8 cellular contexts compared by ENCODE assay signal in the genomic region with DNA sequence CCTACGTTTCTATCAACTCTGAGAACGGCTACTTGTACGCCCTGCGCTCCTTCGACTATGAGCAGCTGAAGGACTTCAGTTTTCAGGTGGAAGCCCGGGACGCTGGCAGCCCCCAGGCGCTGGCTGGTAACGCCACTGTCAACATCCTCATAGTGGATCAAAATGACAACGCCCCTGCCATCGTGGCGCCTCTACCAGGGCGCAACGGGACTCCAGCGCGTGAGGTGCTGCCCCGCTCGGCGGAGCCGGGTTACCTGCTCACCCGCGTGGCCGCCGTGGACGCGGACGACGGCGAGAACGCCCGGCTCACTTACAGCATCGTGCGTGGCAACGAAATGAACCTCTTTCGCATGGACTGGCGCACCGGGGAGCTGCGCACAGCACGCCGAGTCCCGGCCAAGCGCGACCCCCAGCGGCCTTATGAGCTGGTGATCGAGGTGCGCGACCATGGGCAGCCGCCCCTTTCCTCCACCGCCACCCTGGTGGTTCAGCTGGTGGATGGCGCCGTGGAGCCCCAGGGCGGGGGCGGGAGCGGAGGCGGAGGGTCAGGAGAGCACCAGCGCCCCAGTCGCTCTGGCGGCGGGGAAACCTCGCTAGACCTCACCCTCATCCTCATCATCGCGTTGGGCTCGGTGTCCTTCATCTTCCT. TPM values are rescaled to one million over a fixed set of nuclear protein-coding genes. Genes with fewer than 3 reads are reported as not detected.
DNase-seq lines count a peak whose midpoint lies in the region; ATAC-seq, FAIRE-seq and TF ChIP-seq lines count a peak whose summit lies in the region.

No MANE protein-coding gene starts in this region.

- H3K9me3 ChIP-seq in endodermal cell (ENCODE audit: control insufficient read depth, low read length) (no peaks in the 10 kb centered on the region), neural progenitor cell (ENCODE audit: low read depth) (no peaks in the 10 kb centered on the region), small intestine (ENCODE audit: control insufficient read depth, low read depth) (no peaks in the 10 kb centered on the region)

- peak overlapping the region; percentile 83 for H3K4me2 ChIP-seq in neural progenitor cell

- H3K9me3 Mint-ChIP-seq in HFFc6 (no peaks in the 10 kb centered on the region), endodermal cell (no peaks in the 10 kb centered on the region), neural progenitor cell (no peaks in the 10 kb centered on the region)

- H3K27ac ChIP-seq in endodermal cell (ENCODE audit: low read depth, low read length) (no peak overlapping the region), neural progenitor cell (no peak overlapping the region), small intestine (ENCODE audit: low read depth in 1 of 2, low read length in 1 of 2) (no peak overlapping the region)

- ATAC-seq in GM18873 (IDR thresholded peaks at IDR 0.05; ENCODE audit: low FRiP score, unreplicated experiment) = no peak
- ATAC-seq in GM18520 (IDR thresholded peaks at IDR 0.05; ENCODE audit: unreplicated experiment) = no peak

- H3K9ac ChIP-seq in endodermal cell (ENCODE audit: extremely low read depth, low read length, poor library complexity, severe bottlenecking) (peak overlapping the region; percentile 73), neural progenitor cell (no peak overlapping the region)

- peaks cover 7% of the 10 kb centered on the region for H4K20me1 ChIP-seq in neural progenitor cell (ENCODE audit: low read depth)

- H3F3A ChIP-seq in neural progenitor cell (ENCODE audit: low read depth) = peaks cover 24% of the 10 kb centered on the region

- peak overlapping the region; percentile 95 for H3K4me3 Mint-ChIP-seq in HFFc6
- peak overlapping the region; percentile 97 for H3K4me3 Mint-ChIP-seq in endodermal cell
- H3K4me3 Mint-ChIP-seq in neural progenitor cell = peak overlapping the region; percentile 93

- peaks cover 54% of the 10 kb centered on the region for H3K4me1 Mint-ChIP-seq in HFFc6 (ENCODE audit: low read depth)
- H3K4me1 Mint-ChIP-seq in endodermal cell = peaks cover 30% of the 10 kb centered on the region
- peaks cover 42% of the 10 kb centered on the region for H3K4me1 Mint-ChIP-seq in neural progenitor cell

- H3K27me3 Mint-ChIP-seq in HFFc6 (ENCODE audit: insufficient read depth) = peaks cover 13% of the 10 kb centered on the region
- peaks cover 13% of the 10 kb centered on the region for H3K27me3 Mint-ChIP-seq in endodermal cell (ENCODE audit: insufficient read depth)
- H3K27me3 Mint-ChIP-seq in neural progenitor cell (ENCODE audit: insufficient read depth, low read depth) = peaks cover 39% of the 10 kb centered on the region

- H3K4me1 ChIP-seq in endodermal cell (ENCODE audit: control insufficient read depth, insufficient read depth, low read length) = no peaks in the 10 kb centered on the region
- peaks cover 21% of the 10 kb centered on the region for H3K4me1 ChIP-seq in neural progenitor cell
- no peaks in the 10 kb centered on the region for H3K4me1 ChIP-seq in small intestine (ENCODE audit: control insufficient read depth in 2 of 2, insufficient read depth in 1 of 2, low read depth in 1 of 2, low read length in 1 of 2)

- DNase-seq in AG04449 (ENCODE audit: low read depth, low spot score) = no peak
- DNase-seq in HFFc6 = peak; percentile 32
- DNase-seq in endodermal cell = peak; percentile 87
- DNase-seq in neural progenitor cell (ENCODE audit: low spot score) = peak; percentile 74
- no peak for DNase-seq in small intestine
- DNase-seq in NK-92 (lab: John Stamatoyannopoulos, UW; ENCODE audit: unreplicated experiment) = no peak

- WGBS in endodermal cell (ENCODE audit: insufficient coverage in 1 of 2, insufficient read length in 1 of 2), 2 experiments = 0 to 1% methylated on average over 26 to 63 of the region's 63 CpGs
- 1 to 9% (median 8%) methylated on average over 60 to 63 of the region's 63 CpGs for WGBS in small intestine, 3 donors

- H3K27ac Mint-ChIP-seq in HFFc6 (peak overlapping the region; percentile 62; the same call in 1 of the 2 replicates), endodermal cell (peak overlapping the region; percentile 92), neural progenitor cell (no peak overlapping the region)

- no peak for TF ChIP-seq CTCF in AG04449 (IDR thresholded peaks at IDR 0.05; ENCODE audit: insufficient read depth, low read length, missing control alignments)
- peak; percentile 69; the same call in 1 of the 2 replicates for TF ChIP-seq CTCF in HFFc6 (IDR thresholded peaks at IDR 0.05)
- peak; percentile 81 for TF ChIP-seq CTCF in endodermal cell (conservative IDR thresholded peaks at IDR 0.05)
- peak; percentile 57 for TF ChIP-seq CTCF in neural progenitor cell (IDR thresholded peaks at IDR 0.05)

- CTCF ChIA-PET in AG04449 (lab: Yijun Ruan, JAX) = interaction anchor here (1.8 kb wide), 1 partner anchor 8 kb away, joined by 5 read pairs; no protein-coding TSS in a partner anchor

- H3K27me3 ChIP-seq in endodermal cell (ENCODE audit: control insufficient read depth, insufficient read depth, low read length, poor library complexity, severe bottlenecking) (peaks cover 6% of the 10 kb centered on the region), neural progenitor cell (peaks cover 77% of the 10 kb centered on the region), small intestine (ENCODE audit: control insufficient read depth in 2 of 2, insufficient read depth in 2 of 2, low read length in 2 of 2) (peaks cover 11 to 33% of the 10 kb centered on the region in 2 donors)

- peak overlapping the region; percentile 38 for H3K4me3 ChIP-seq in AG04449 (ENCODE audit: low read depth, low read length)
- H3K4me3 ChIP-seq in endodermal cell (ENCODE audit: low read length) = peak overlapping the region; percentile 98
- peak overlapping the region; percentile 57 for H3K4me3 ChIP-seq in neural progenitor cell
- no peak overlapping the region for H3K4me3 ChIP-seq in small intestine (ENCODE audit: low read depth in 1 of 2, low read length in 2 of 2)

- peak overlapping the region; percentile 84 for H2AFZ ChIP-seq in neural progenitor cell (replicated peaks)

- H3K36me3 Mint-ChIP-seq in HFFc6 (ENCODE audit: low read depth) (peaks cover 5% of the 10 kb centered on the region; the same call in 1 of the 2 replicates), endodermal cell (ENCODE audit: low read depth) (peaks cover 25% of the 10 kb centered on the region), neural progenitor cell (no peaks in the 10 kb centered on the region)

- POLR2A ChIA-PET in AG04449 (lab: Yijun Ruan, JAX) = no interaction called here

- no peaks in the 10 kb centered on the region for H3K79me2 ChIP-seq in neural progenitor cell (ENCODE audit: low read depth)

- H3K36me3 ChIP-seq in endodermal cell (ENCODE audit: control insufficient read depth, insufficient read depth, low read length) (peaks cover 13% of the 10 kb centered on the region), neural progenitor cell (no peaks in the 10 kb centered on the region), small intestine (ENCODE audit: control insufficient read depth in 2 of 2, insufficient read depth in 2 of 2, low read length in 2 of 2) (no peaks in the 10 kb centered on the region)

- FAIRE-seq in small intestine (lab: Jason Lieb, UNC) = no peak

RNA-seq across cellular contexts. Expression of gene PCDH10, which starts 2.7 kb away (rescaled TPM):
- 100 to 1,000 TPM in 1 of 6 experiments, 10 to 100 TPM in 5; 25.2 to 151 (median 26.8) TPM for total RNA-seq in HFFc6 (2021; fragmentation: NEBNext Ultra II Directional; extraction: Animal tissue kit (Norgen Biotek cat#: 25700))
- total RNA-seq in endodermal cell = 100 to 1,000 TPM; 111 to 139 TPM
- polyA plus RNA-seq in endodermal cell (2013, experiment 1 of 2) = 23.0 TPM
- polyA plus RNA-seq in endodermal cell (2013, experiment 2 of 2) = 23.3 TPM
- 0.15 and 0.46 TPM in 2 replicates for total RNA-seq in neural progenitor cell (ENCODE audit: low replicate concordance)
- polyA plus RNA-seq in small intestine = under 1 TPM in 1 of 3 donors, not detected in 2; 0.73 TPM

Comparison
In these comparisons a context has a peak if more than half of its experiments do, and no peak if none do; other contexts are left out.
1. DNase-seq: peak in HFFc6 (single experiment), endodermal cell (single experiment) and neural progenitor cell (single experiment); none in AG04449 (single experiment), small intestine (single experiment) and NK-92 (single experiment).
2. H3K4me3 ChIP-seq: peak in AG04449 (single experiment), endodermal cell (single experiment) and neural progenitor cell (single experiment); none in small intestine (0 of 2).
3. RNA of gene PCDH10, which starts 2.7 kb away (total RNA-seq): 111 to 139 TPM in endodermal cell and 25.2 to 151 TPM in HFFc6; 0.15 to 0.46 TPM in neural progenitor cell; every median in the first group is over 10 times any median in the second.
4. Peak in every context shown above with its lines, with median percentiles within 50 percentile points of each other: H3K4me3 Mint-ChIP-seq.